9 cellular contexts compared by ENCODE assay signal in the genomic region with DNA sequence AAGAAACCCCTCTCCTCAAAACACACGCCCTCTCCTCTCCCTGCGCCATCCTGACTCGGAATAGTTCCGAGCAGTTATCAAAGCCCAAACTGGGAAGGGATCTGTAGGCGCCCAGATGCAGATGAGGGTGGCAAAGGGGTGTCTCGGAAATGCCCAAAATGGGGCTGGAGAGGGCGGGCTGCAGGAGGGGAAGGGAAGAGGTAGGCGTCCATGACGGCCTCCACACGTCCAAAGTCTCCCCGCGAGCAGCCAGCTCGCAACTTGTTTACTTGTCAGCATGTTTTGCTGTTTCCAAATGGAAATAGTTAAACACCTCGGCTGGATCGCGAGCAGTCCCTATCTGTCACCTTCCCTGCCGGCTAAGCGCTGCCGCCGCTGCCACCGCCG. TPM values are rescaled to one million over a fixed set of nuclear protein-coding genes. Genes with fewer than 3 reads are reported as not detected.
DNase-seq lines count a peak whose midpoint lies in the region; ATAC-seq and TF ChIP-seq lines count a peak whose summit lies in the region.
"Had no signal": no experiment of that assay in that cellular context is flagged by ENCODE, and none has a peak within 500 bp of the region (broad histone marks: within the 10 kb centered on the region; RNA-seq: fewer than 3 reads in every experiment).

No MANE protein-coding gene starts in this region.

- H3K4me1 ChIP-seq in lower lobe of right lung, result peaks cover 16% of the 10 kb centered on the region
- peaks cover 9 to 41% (median 29%) of the 10 kb centered on the region in 6 donors for H3K4me1 ChIP-seq in spleen

- WGBS in spleen, 5 donors, result 4 to 7% (median 4%) methylated on average over 19 to 22 of the region's 22 CpGs

- H3K9me3 ChIP-seq in lower lobe of right lung (no peaks in the 10 kb centered on the region), spleen (no peaks in the 10 kb centered on the region)

- peak overlapping the region; percentile 3 for H3K4me3 Mint-ChIP-seq in activated CD4-positive, alpha-beta T cell treated with anti-CD3 and anti-CD28 coated beads, Interleukin-2, amount 10 ng/mL, durations not matched to agents 7 days and 5 days
- H3K4me3 Mint-ChIP-seq: activated CD8-positive, alpha-beta T cell treated with anti-CD3 and anti-CD28 coated beads, Interleukin-2, amount 10 ng/mL, durations not matched to agents 7 days and 5 days had no signal

- peak overlapping the region; percentile 47 for H3K4me3 ChIP-seq in lower lobe of right lung
- H3K4me3 ChIP-seq in spleen, result peak overlapping the region in 4 of 8 donors; percentile 29 to 64 (median 36)

- TF ChIP-seq CTCF in lower lobe of right lung (IDR thresholded peaks at IDR 0.05) (no peak), spleen (IDR thresholded peaks at IDR 0.05 in 8 of 11, conservative IDR thresholded peaks at IDR 0.05 in 3 of 11) (no peak)

- CTCF ChIA-PET in activated CD4-positive, alpha-beta T cell treated with anti-CD3 and anti-CD28 coated beads, Interleukin-2, amount 10 ng/mL, durations not matched to agents 7 days and 5 days (lab: Charles Lee), result interaction anchor here (0.9 kb wide), 1 partner anchor 10 kb away, joined by 3 read pairs; no protein-coding TSS in a partner anchor

- no peak for DNase-seq in activated CD4-positive, alpha-beta T cell treated with anti-CD3 and anti-CD28 coated beads, Interleukin-2, amount 10 ng/mL, durations not matched to agents 7 days and 5 days
- no peak for DNase-seq in activated CD4-positive, alpha-beta T cell treated with anti-CD3 and anti-CD28 coated beads for 1 hour
- DNase-seq in lower lobe of right lung (no peak), substantia nigra (lab: John Stamatoyannopoulos, UW) (peak in 1 of 49 donors; percentile 47), spleen (no peak), NCI-H2029 treated with DMSO at 0.1 percent for 48 hours (lab: John Stamatoyannopoulos, UW) (no peak)
- DNase-seq in activated CD4-positive, CD25-positive, alpha-beta regulatory T cell treated with anti-CD3 and anti-CD28 coated beads, Interleukin-2, amount 50 U/mL, for 72 hours, result no peak
- DNase-seq: activated CD8-positive, alpha-beta T cell treated with anti-CD3 and anti-CD28 coated beads, Interleukin-2, amount 10 ng/mL, durations not matched to agents 7 days and 5 days had no signal

- H3K27me3 ChIP-seq in lower lobe of right lung (ENCODE audit: low read depth) (peaks cover 75% of the 10 kb centered on the region), spleen (replicated peaks in 1 of 7) (peaks cover 2 to 95% (median 67%) of the 10 kb centered on the region in 7 donors)

- H3K36me3 ChIP-seq in lower lobe of right lung (no peaks in the 10 kb centered on the region), spleen (no peaks in the 10 kb centered on the region)

- POLR2A ChIA-PET in activated CD4-positive, alpha-beta T cell treated with anti-CD3 and anti-CD28 coated beads, Interleukin-2, amount 10 ng/mL, durations not matched to agents 7 days and 5 days (lab: Charles Lee), result no interaction called here

- no peak for ATAC-seq in lower lobe of right lung
- ATAC-seq: activated CD8-positive, alpha-beta T cell treated with anti-CD3 and anti-CD28 coated beads, Interleukin-2, amount 10 ng/mL, durations not matched to agents 7 days and 5 days had no signal

- H3K27ac Mint-ChIP-seq in activated CD4-positive, alpha-beta T cell treated with anti-CD3 and anti-CD28 coated beads, Interleukin-2, amount 10 ng/mL, durations not matched to agents 7 days and 5 days, result no peak overlapping the region
- H3K27ac Mint-ChIP-seq: activated CD8-positive, alpha-beta T cell treated with anti-CD3 and anti-CD28 coated beads, Interleukin-2, amount 10 ng/mL, durations not matched to agents 7 days and 5 days had no signal

- H3K27ac ChIP-seq in angular gyrus (ENCODE audit: low read depth, low read length) (peak overlapping the region; percentile 89), lower lobe of right lung (no peak overlapping the region), substantia nigra (ENCODE audit: low read depth, low read length, poor library complexity, severe bottlenecking) (peak overlapping the region; percentile 46), spleen (no peak overlapping the region)

- intact Hi-C loops in lower lobe of right lung (cut with DNase I) (no loop called here), spleen (cut with DNase I; ENCODE audit: low total_unique reads) (no loop called here)

- no peaks in the 10 kb centered on the region for H3K9me3 Mint-ChIP-seq in activated CD4-positive, alpha-beta T cell treated with anti-CD3 and anti-CD28 coated beads, Interleukin-2, amount 10 ng/mL, durations not matched to agents 7 days and 5 days

- peaks cover 59% of the 10 kb centered on the region for H3K27me3 Mint-ChIP-seq in activated CD4-positive, alpha-beta T cell treated with anti-CD3 and anti-CD28 coated beads, Interleukin-2, amount 10 ng/mL, durations not matched to agents 7 days and 5 days

- no peaks in the 10 kb centered on the region for H3K36me3 Mint-ChIP-seq in activated CD4-positive, alpha-beta T cell treated with anti-CD3 and anti-CD28 coated beads, Interleukin-2, amount 10 ng/mL, durations not matched to agents 7 days and 5 days (ENCODE audit: low read depth)

- no peak for TF ChIP-seq POLR2A in spleen (IDR thresholded peaks at IDR 0.05)

- H3K4me1 Mint-ChIP-seq in activated CD4-positive, alpha-beta T cell treated with anti-CD3 and anti-CD28 coated beads, Interleukin-2, amount 10 ng/mL, durations not matched to agents 7 days and 5 days, result peaks cover 17% of the 10 kb centered on the region

RNA-seq across cellular contexts. Expression of gene NTRK3, which starts 1.4 kb away (rescaled TPM):
- not detected for total RNA-seq in activated CD4-positive, alpha-beta T cell treated with anti-CD3 and anti-CD28 coated beads, Interleukin-2, amount 10 ng/mL, durations not matched to agents 7 days and 5 days
- total RNA-seq in lower lobe of right lung (3.5 TPM), spleen (1 to 10 TPM in 6 of 7 donors, under 1 TPM in 1; 0.33 to 6.6 (median 2.2) TPM)
- polyA plus RNA-seq in spleen, result 1 to 10 TPM; 1.3 to 2.4 (median 1.6) TPM
- total RNA-seq: activated CD8-positive, alpha-beta T cell treated with anti-CD3 and anti-CD28 coated beads, Interleukin-2, amount 10 ng/mL, durations not matched to agents 7 days and 5 days had no signal

Comparison
In these comparisons a context has a peak if more than half of its experiments do, and no peak if none do; other contexts are left out.
1. H3K27ac ChIP-seq: peak in angular gyrus (single experiment) and substantia nigra (single experiment); none in lower lobe of right lung (single experiment) and spleen (0 of 8).